ENCODE assay signal across 10 cellular contexts in genomic region chr9:113712053-113712452, GRCh38.
DNase-seq lines count a peak whose midpoint lies in the region; ATAC-seq and TF ChIP-seq lines count a peak whose summit lies in the region.
"Had no signal": no experiment of that assay in that cellular context is flagged by ENCODE, and none has a peak within 500 bp of the region (broad histone marks: within the 10 kb centered on the region; RNA-seq: fewer than 3 reads in every experiment).

No MANE protein-coding gene starts in this region.

- no peak for ATAC-seq in HG03442 (IDR thresholded peaks at IDR 0.05; ENCODE audit: unreplicated experiment)

- TF ChIP-seq CTCF in A673 (conservative IDR thresholded peaks at IDR 0.05; ENCODE audit: low read depth, low read length) (no peak), HEK293 (tag by site-specific recombination; IDR thresholded peaks at IDR 0.05) (no peak), astrocyte of the cerebellum (IDR thresholded peaks at IDR 0.05; ENCODE audit: low read depth, low read length, missing control alignments) (no peak), hepatocyte (IDR thresholded peaks at IDR 0.05; ENCODE audit: poor library complexity) (no peak)

- DNase-seq in A673 (ENCODE audit: low spot score) (peak; percentile 45), astrocyte of the cerebellum (ENCODE audit: low read depth) (peak; percentile 37), hepatocyte (ENCODE audit: low spot score) (peak; percentile 35), SW 1271 (lab: John Stamatoyannopoulos, UW) (no peak), germinal center (ENCODE audit: low spot score) (no peak)
- no peak for DNase-seq in activated effector memory CD4-positive, alpha-beta T cell treated with anti-CD3 and anti-CD28 coated beads, Interleukin-2, amount 50 U/mL, for 16 hours
- DNase-seq: BE2C, NCI-H748 treated with DMSO at 0.1 percent for 48 hours had no signal

- H2AFZ ChIP-seq in hepatocyte, result no peak overlapping the region

- WGBS in hepatocyte (ENCODE audit: low lambda C conversion rate, missing lambda C conversion rate), result 43% methylated on average over 2 of the region's 2 CpGs

- CTCF ChIA-PET in A673 (lab: Charles Lee), result interaction anchor here (0.6 kb wide), 1 partner anchor 118 kb away, joined by 14 read pairs; no protein-coding TSS in a partner anchor
- CTCF ChIA-PET in HEK293 (lab: Yijun Ruan, JAX), result interaction anchor here (0.6 to 2.8 kb wide), 5 partner anchors 19 to 1864 kb away, joined by 3 to 15 read pairs (median 4); no protein-coding TSS in a partner anchor

- H3K4me3 ChIP-seq in A673 (ENCODE audit: low read depth, low read length, poor library complexity, severe bottlenecking), result no peak overlapping the region
- no peak overlapping the region for H3K4me3 ChIP-seq in HEK293 (ENCODE audit: low read depth, low read length)
- H3K4me3 ChIP-seq in astrocyte of the cerebellum (ENCODE audit: low read depth, low read length), result no peak overlapping the region
- no peak overlapping the region for H3K4me3 ChIP-seq in hepatocyte

- H3K4me2 ChIP-seq in hepatocyte, result no peak overlapping the region

- H3K36me3 ChIP-seq in A673 (ENCODE audit: insufficient read depth, low read length, poor library complexity, severe bottlenecking), result no peaks in the 10 kb centered on the region
- no peaks in the 10 kb centered on the region for H3K36me3 ChIP-seq in HEK293 (ENCODE audit: control insufficient read depth in 2 of 2, insufficient read depth in 1 of 2, low read length in 2 of 2)
- no peaks in the 10 kb centered on the region for H3K36me3 ChIP-seq in hepatocyte (replicated peaks; ENCODE audit: insufficient read depth, low read depth)
- H3K36me3 ChIP-seq: BE2C had no signal

- no peaks in the 10 kb centered on the region for H4K20me1 ChIP-seq in hepatocyte (ENCODE audit: insufficient read depth, poor library complexity, severe bottlenecking)

- in situ Hi-C loops in astrocyte of the cerebellum (cut with HindIII; ENCODE audit: low sequenced_read_pairs), result no loop called here

- BruUV-seq in A673 (replicated peaks; lab: Mats Ljungman, UMichigan), result no TSS peak

- POLR2A ChIA-PET in A673 (lab: Charles Lee; ENCODE audit: low non-redundant PET) (no interaction called here), HEK293 (lab: Yijun Ruan, JAX) (no interaction called here)

- intact Hi-C loops in A673 (cut with micrococcal nuclease; ENCODE audit: unreplicated experiment), result no loop called here

- H3K27ac ChIP-seq in A673 (ENCODE audit: low read depth, low read length, poor library complexity, severe bottlenecking) (no peak overlapping the region), HEK293 (ENCODE audit: extremely low read depth, low read depth, low read length) (no peak overlapping the region), hepatocyte (no peak overlapping the region)

- no peaks in the 10 kb centered on the region for H3K4me1 ChIP-seq in A673 (ENCODE audit: insufficient read depth, low read length, poor library complexity, severe bottlenecking)
- no peaks in the 10 kb centered on the region for H3K4me1 ChIP-seq in HEK293 (ENCODE audit: control insufficient read depth, insufficient read depth, low read length)
- H3K4me1 ChIP-seq in hepatocyte (ENCODE audit: insufficient read depth), result no peaks in the 10 kb centered on the region
- H3K4me1 ChIP-seq: BE2C had no signal

- no peaks in the 10 kb centered on the region for H3K27me3 ChIP-seq in A673 (replicated peaks; ENCODE audit: insufficient read depth, low read depth, low read length, poor library complexity)
- H3K27me3 ChIP-seq in hepatocyte, result no peaks in the 10 kb centered on the region
- H3K27me3 ChIP-seq: BE2C had no signal

- no peaks in the 10 kb centered on the region for H3K79me2 ChIP-seq in hepatocyte

- H3K9me3 ChIP-seq in A673 (ENCODE audit: low read depth, low read length, poor library complexity, severe bottlenecking) (no peaks in the 10 kb centered on the region), HEK293 (ENCODE audit: control insufficient read depth, insufficient read depth, low read depth, low read length) (no peaks in the 10 kb centered on the region), hepatocyte (ENCODE audit: low read depth) (no peaks in the 10 kb centered on the region)
- H3K9me3 ChIP-seq: BE2C had no signal

- no peaks in the 10 kb centered on the region for H3K9me2 ChIP-seq in hepatocyte (replicated peaks; ENCODE audit: insufficient read depth)

TF ChIP-seq in HEK293, 187 proteins besides CTCF, POLR2A, EP300 and RAD21:
- TF ChIP-seq HOXD13 (CRISPR knock-in tag; IDR thresholded peaks at IDR 0.05; ENCODE audit: borderline replicate concordance) (no peak), ZBTB17 (tag by site-specific recombination; IDR thresholded peaks at IDR 0.05) (0 out of 2 replicates have a peak, but pooled peaks have one; percentile 17), ZNF629 (tag by site-specific recombination; IDR thresholded peaks at IDR 0.05) (0 out of 2 replicates have a peak, but pooled peaks have one; percentile 16), ZNF585B (tag by site-specific recombination; IDR thresholded peaks at IDR 0.05) (no peak), PRDM10 (tag by site-specific recombination; IDR thresholded peaks at IDR 0.05) (0 out of 2 replicates have a peak, but pooled peaks have one; percentile 1)
- TF ChIP-seq, protein P1, sequence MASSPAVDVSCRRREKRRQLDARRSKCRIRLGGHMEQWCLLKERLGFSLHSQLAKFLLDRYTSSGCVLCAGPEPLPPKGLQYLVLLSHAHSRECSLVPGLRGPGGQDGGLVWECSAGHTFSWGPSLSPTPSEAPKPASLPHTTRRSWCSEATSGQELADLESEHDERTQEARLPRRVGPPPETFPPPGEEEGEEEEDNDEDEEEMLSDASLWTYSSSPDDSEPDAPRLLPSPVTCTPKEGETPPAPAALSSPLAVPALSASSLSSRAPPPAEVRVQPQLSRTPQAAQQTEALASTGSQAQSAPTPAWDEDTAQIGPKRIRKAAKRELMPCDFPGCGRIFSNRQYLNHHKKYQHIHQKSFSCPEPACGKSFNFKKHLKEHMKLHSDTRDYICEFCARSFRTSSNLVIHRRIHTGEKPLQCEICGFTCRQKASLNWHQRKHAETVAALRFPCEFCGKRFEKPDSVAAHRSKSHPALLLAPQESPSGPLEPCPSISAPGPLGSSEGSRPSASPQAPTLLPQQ (tag by site-specific recombination; IDR thresholded peaks at IDR 0.05), result 0 out of 2 replicates have a peak, but pooled peaks have one; percentile 11
- TF ChIP-seq, protein P2, sequence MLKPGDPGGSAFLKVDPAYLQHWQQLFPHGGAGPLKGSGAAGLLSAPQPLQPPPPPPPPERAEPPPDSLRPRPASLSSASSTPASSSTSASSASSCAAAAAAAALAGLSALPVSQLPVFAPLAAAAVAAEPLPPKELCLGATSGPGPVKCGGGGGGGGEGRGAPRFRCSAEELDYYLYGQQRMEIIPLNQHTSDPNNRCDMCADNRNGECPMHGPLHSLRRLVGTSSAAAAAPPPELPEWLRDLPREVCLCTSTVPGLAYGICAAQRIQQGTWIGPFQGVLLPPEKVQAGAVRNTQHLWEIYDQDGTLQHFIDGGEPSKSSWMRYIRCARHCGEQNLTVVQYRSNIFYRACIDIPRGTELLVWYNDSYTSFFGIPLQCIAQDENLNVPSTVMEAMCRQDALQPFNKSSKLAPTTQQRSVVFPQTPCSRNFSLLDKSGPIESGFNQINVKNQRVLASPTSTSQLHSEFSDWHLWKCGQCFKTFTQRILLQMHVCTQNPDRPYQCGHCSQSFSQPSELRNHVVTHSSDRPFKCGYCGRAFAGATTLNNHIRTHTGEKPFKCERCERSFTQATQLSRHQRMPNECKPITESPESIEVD (tag by site-specific recombination; IDR thresholded peaks at IDR 0.05), result peak; percentile 45
TF ChIP-seq in HEK293: peak in this region for 5.

Comparison
In these comparisons a context has a peak if more than half of its experiments do, and no peak if none do; other contexts are left out.
1. DNase-seq: peak in A673 (single experiment), astrocyte of the cerebellum (single experiment) and hepatocyte (single experiment); none in SW 1271 (0 of 2), germinal center (single experiment) and activated effector memory CD4-positive, alpha-beta T cell treated with anti-CD3 and anti-CD28 coated beads, Interleukin-2, amount 50 U/mL, for 16 hours (single experiment).